Comparison of ENCODE assay signal across 17 cellular contexts in genomic region chrX:46257451-46257879, GRCh38.
DNase-seq lines count a peak whose midpoint lies in the region; ATAC-seq and TF ChIP-seq lines count a peak whose summit lies in the region.
"Had no signal": no experiment of that assay in that cellular context is flagged by ENCODE, and none has a peak within 500 bp of the region (broad histone marks: within the 10 kb centered on the region; RNA-seq: fewer than 3 reads in every experiment).

No MANE protein-coding gene starts in this region.

- peaks cover 30% of the 10 kb centered on the region for H3K4me1 ChIP-seq in PC-9 (replicated peaks; ENCODE audit: insufficient read depth)
- peaks cover 60% of the 10 kb centered on the region for H3K4me1 ChIP-seq in foreskin keratinocyte

- POLR2A ChIA-PET in PC-9 (lab: Charles Lee; ENCODE audit: unreplicated experiment), result no interaction called here

- peak; percentile 2 to 18 for DNase-seq in activated CD4-positive, alpha-beta T cell treated with anti-CD3 and anti-CD28 coated beads, Interleukin-2, amount 50 U/mL, for 4 hours
- no peak for DNase-seq in activated CD4-positive, alpha-beta T cell treated with anti-CD3 and anti-CD28 coated beads, Interleukin-2, amount 50 U/mL, for 1 hour
- DNase-seq in EL, result peak; percentile 24
- peak in 1 of 2 experiments; percentile 37 for DNase-seq in PC-9
- peak; percentile 78 to 87 for DNase-seq in foreskin keratinocyte
- no peak for DNase-seq in central memory CD4-positive, alpha-beta T cell
- no peak for DNase-seq in anterior cingulate cortex (lab: John Stamatoyannopoulos, UW)
- DNase-seq: DMS79 treated with DMSO at 0.1 percent for 48 hours, GF-D8, HCEC 1CT, MG63, NCI-H1105, NCI-H1694 treated with DMSO at 0.1 percent for 48 hours, NCI-H446, SHP77 treated with DMSO at 0.1 percent for 48 hours had no signal

- H3K27me3 ChIP-seq in PC-9 (ENCODE audit: insufficient read depth, low read depth), result no peaks in the 10 kb centered on the region
- H3K27me3 ChIP-seq in foreskin keratinocyte, result no peaks in the 10 kb centered on the region
- H3K27me3 ChIP-seq: MG63 had no signal

- H3K9me2 ChIP-seq in PC-9 (ENCODE audit: insufficient read depth), result no peaks in the 10 kb centered on the region

- H3K27ac ChIP-seq in PC-9 (peak overlapping the region; percentile 55; the same call in 1 of the 2 replicates), foreskin keratinocyte (peak overlapping the region; percentile 96)

- ATAC-seq in foreskin keratinocyte, result peak; percentile 61
- ATAC-seq in GM19467 (IDR thresholded peaks at IDR 0.05; ENCODE audit: unreplicated experiment), result no peak
- ATAC-seq: Panc1 had no signal

- peaks cover 17% of the 10 kb centered on the region; the same call in 1 of the 2 replicates for H3F3A ChIP-seq in PC-9 (ENCODE audit: insufficient read depth, low read depth)

- no peaks in the 10 kb centered on the region for H3K9me3 ChIP-seq in PC-9 (ENCODE audit: insufficient read depth, low read depth)
- H3K9me3 ChIP-seq: MG63 had no signal

- no peaks in the 10 kb centered on the region for H3K36me3 ChIP-seq in PC-9 (ENCODE audit: low read depth)
- H3K36me3 ChIP-seq: MG63 had no signal

- no peak overlapping the region for H3K4me3 ChIP-seq in PC-9
- H3K4me3 ChIP-seq: MG63 had no signal

- H3K4me2 ChIP-seq in PC-9, result no peak overlapping the region

- H2AFZ ChIP-seq in PC-9, result no peak overlapping the region

- TF ChIP-seq CTCF in PC-9 (conservative IDR thresholded peaks at IDR 0.05) (no peak), foreskin keratinocyte (conservative IDR thresholded peaks at IDR 0.05) (no peak)

- intact Hi-C loops in PC-9 (cut with micrococcal nuclease; ENCODE audit: unreplicated experiment), result no loop called here

- H4K20me1 ChIP-seq in PC-9 (ENCODE audit: insufficient read depth), result no peaks in the 10 kb centered on the region

- CTCF ChIA-PET in PC-9 (lab: Charles Lee), result interaction anchor here (0.7 kb wide), 1 partner anchor 76 kb away, joined by 5 read pairs; no protein-coding TSS in a partner anchor

- no peaks in the 10 kb centered on the region for H3K79me2 ChIP-seq in PC-9 (ENCODE audit: low read depth)

- no TSS peak for BruUV-seq in PC-9 (replicated peaks; lab: Mats Ljungman, UMichigan)

Comparison
In these comparisons a context has a peak if more than half of its experiments do, and no peak if none do; other contexts are left out.
1. DNase-seq: peak in activated CD4-positive, alpha-beta T cell treated with anti-CD3 and anti-CD28 coated beads, Interleukin-2, amount 50 U/mL, for 4 hours (2 of 2), EL (single experiment) and foreskin keratinocyte (2 of 2); none in activated CD4-positive, alpha-beta T cell treated with anti-CD3 and anti-CD28 coated beads, Interleukin-2, amount 50 U/mL, for 1 hour (single experiment), central memory CD4-positive, alpha-beta T cell (single experiment) and anterior cingulate cortex (0 of 58).